Comparison of ENCODE assay signal across 22 cellular contexts in the genomic region with DNA sequence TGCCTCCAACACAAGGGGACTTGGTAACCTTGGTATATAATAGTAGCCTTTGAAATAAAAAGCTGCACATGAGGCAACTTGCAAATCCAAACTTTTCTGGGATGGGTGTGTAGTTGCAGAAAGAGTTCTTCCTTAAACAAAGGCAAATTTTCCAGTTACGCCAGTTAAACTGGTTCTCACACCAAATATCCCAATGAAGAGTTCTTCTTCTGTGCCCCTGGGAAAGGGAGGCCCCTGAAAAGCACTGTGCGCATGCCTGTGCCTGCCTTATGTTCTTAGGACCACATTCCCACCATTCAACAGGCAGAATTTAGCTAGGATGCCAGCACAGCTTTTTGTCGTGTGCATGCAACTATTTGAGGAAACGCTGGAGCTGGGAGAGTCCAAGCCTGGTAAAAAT.
"Had no signal": no experiment of that assay in that cellular context is flagged by ENCODE, and none has a peak within 500 bp of the region (broad histone marks: within the 10 kb centered on the region; RNA-seq: fewer than 3 reads in every experiment).

No MANE protein-coding gene starts in this region.

- H2AFZ ChIP-seq: parathyroid adenoma had no signal

- H3K79me2 ChIP-seq: parathyroid adenoma had no signal

- DNase-seq: cortex of kidney; dorsolateral prefrontal cortex; effector CD8-positive, alpha-beta T cell; left colon; left ventricle myocardium superior; mesenchymal stem cell; midbrain; psoas muscle; retina; right lobe of liver; spleen; stimulated activated CD4-positive, alpha-beta T cell treated with anti-CD3 and anti-CD28 coated beads, Interleukin-15, amount 100 ng/mL, for 24 hours; stimulated activated CD4-positive, alpha-beta T cell treated with anti-CD3 and anti-CD28 coated beads, Interleukin-1b, Interleukin-23, amount 100 ng/mL, for 48 hours; stimulated activated CD4-positive, alpha-beta T cell treated with anti-CD3 and anti-CD28 coated beads, Interleukin-4, amount 100 ng/mL, for 24 hours; testis had no signal

- H3K27me3 ChIP-seq: foreskin keratinocyte, right lobe of liver, spleen, testis, tibial nerve had no signal

- ATAC-seq: foreskin keratinocyte; left colon; left ventricle myocardium superior; natural killer cell treated with Interleukin-12 subunit alpha and Interleukin-12 subunit beta and Interleukin-15 and Interleukin-18, amount 100 ng/mL, for 72 hours; psoas muscle; right lobe of liver; stimulated activated memory B cell treated with anti-CD40 and anti-IgM and Interleukin-4, amounts not matched to agents 10 μg/mL and 1 μg/mL and 100 μg/mL, for 72 hours had no signal

- H3K36me3 Mint-ChIP-seq: natural killer cell treated with Interleukin-12 subunit alpha and Interleukin-12 subunit beta and Interleukin-15 and Interleukin-18, amount 100 ng/mL, for 72 hours; stimulated activated memory B cell treated with anti-CD40 and anti-IgM and Interleukin-4, amounts not matched to agents 10 μg/mL and 1 μg/mL and 100 μg/mL, for 72 hours had no signal

- H3K9me3 ChIP-seq: psoas muscle, right lobe of liver, spleen, testis, tibial nerve had no signal

- H3K36me3 ChIP-seq: right lobe of liver, spleen, tibial nerve had no signal

- H3K9me3 Mint-ChIP-seq: natural killer cell treated with Interleukin-12 subunit alpha and Interleukin-12 subunit beta and Interleukin-15 and Interleukin-18, amount 100 ng/mL, for 72 hours; stimulated activated memory B cell treated with anti-CD40 and anti-IgM and Interleukin-4, amounts not matched to agents 10 μg/mL and 1 μg/mL and 100 μg/mL, for 72 hours; stimulated activated naive CD8-positive, alpha-beta T cell treated with anti-CD3 and anti-CD28 coated beads, Interleukin-15, Interleukin-2, amounts not matched to agents 100 ng/mL and 50 ng/mL, for 24 hours had no signal

- H3K4me1 ChIP-seq: foreskin keratinocyte, parathyroid adenoma, psoas muscle, spleen, testis, tibial nerve had no signal

- H3K27me3 Mint-ChIP-seq: stimulated activated memory B cell treated with anti-CD40 and anti-IgM and Interleukin-4, amounts not matched to agents 10 μg/mL and 1 μg/mL and 100 μg/mL, for 72 hours had no signal

- H3K4me3 ChIP-seq: dorsolateral prefrontal cortex, lung, psoas muscle, right lobe of liver, spleen, testis, tibial nerve had no signal

- H3K4me3 Mint-ChIP-seq: natural killer cell treated with Interleukin-12 subunit alpha and Interleukin-12 subunit beta and Interleukin-15 and Interleukin-18, amount 100 ng/mL, for 72 hours; stimulated activated memory B cell treated with anti-CD40 and anti-IgM and Interleukin-4, amounts not matched to agents 10 μg/mL and 1 μg/mL and 100 μg/mL, for 72 hours; stimulated activated naive CD8-positive, alpha-beta T cell treated with anti-CD3 and anti-CD28 coated beads, Interleukin-15, Interleukin-2, amounts not matched to agents 100 ng/mL and 50 ng/mL, for 24 hours had no signal

- H3K27ac ChIP-seq: dorsolateral prefrontal cortex, foreskin keratinocyte, parathyroid adenoma, psoas muscle, right lobe of liver, spleen, testis, tibial nerve had no signal

- H3K9ac ChIP-seq: parathyroid adenoma had no signal

- H3K4me1 Mint-ChIP-seq: stimulated activated memory B cell treated with anti-CD40 and anti-IgM and Interleukin-4, amounts not matched to agents 10 μg/mL and 1 μg/mL and 100 μg/mL, for 72 hours had no signal

- H3K27ac Mint-ChIP-seq: natural killer cell treated with Interleukin-12 subunit alpha and Interleukin-12 subunit beta and Interleukin-15 and Interleukin-18, amount 100 ng/mL, for 72 hours; stimulated activated memory B cell treated with anti-CD40 and anti-IgM and Interleukin-4, amounts not matched to agents 10 μg/mL and 1 μg/mL and 100 μg/mL, for 72 hours; stimulated activated naive CD8-positive, alpha-beta T cell treated with anti-CD3 and anti-CD28 coated beads, Interleukin-15, Interleukin-2, amounts not matched to agents 100 ng/mL and 50 ng/mL, for 24 hours had no signal
